In genomic region chr1:151828931-151829330, GRCh38 we compare ENCODE assay signal across 10 cellular contexts. TPM values are rescaled to one million over a fixed set of nuclear protein-coding genes. Genes with fewer than 3 reads are reported as not detected.
DNase-seq lines count a peak whose midpoint lies in the region; ATAC-seq, FAIRE-seq and TF ChIP-seq lines count a peak whose summit lies in the region.
"Had no signal": no experiment of that assay in that cellular context is flagged by ENCODE, and none has a peak within 500 bp of the region (broad histone marks: within the 10 kb centered on the region; RNA-seq: fewer than 3 reads in every experiment).

No MANE protein-coding gene starts in this region.

- ATAC-seq in aorta (ENCODE audit: low FRiP score) = no peak

- no peak overlapping the region for H3K4me3 ChIP-seq in effector memory CD4-positive, alpha-beta T cell (ENCODE audit: insufficient read depth, low read depth, low read length, poor library complexity, severe bottlenecking)
- H3K4me3 ChIP-seq in prostate gland (no peak overlapping the region), aorta (ENCODE audit: low read length in 2 of 2) (no peak overlapping the region)

- H3K9me3 ChIP-seq in effector memory CD4-positive, alpha-beta T cell (ENCODE audit: control insufficient read depth, low read length) = no peaks in the 10 kb centered on the region
- no peaks in the 10 kb centered on the region for H3K9me3 ChIP-seq in prostate gland
- no peaks in the 10 kb centered on the region for H3K9me3 ChIP-seq in aorta (ENCODE audit: control insufficient read depth, low read length)

- FAIRE-seq in RCC 7860 (lab: Jason Lieb, UNC) (no peak), GM12891 (lab: Jason Lieb, UNC) (no peak)

- no peak for TF ChIP-seq CTCF in prostate gland (IDR thresholded peaks at IDR 0.05)

- DNase-seq in SIG-M5 treated with dmso at 0.1 percent for 504 hours (lab: John Stamatoyannopoulos, UW; ENCODE audit: unreplicated experiment) (peak; percentile 66), SIG-M5 (lab: John Stamatoyannopoulos, UW) (no peak), RCC 7860 (ENCODE audit: low spot score) (peak; percentile 7), prostate gland (ENCODE audit: low spot score) (peak; percentile 88), aorta (no peak), GM12891 (ENCODE audit: insufficient read length, low spot score) (no peak)
- peak in 1 of 3 donors; percentile 23 for DNase-seq in effector memory CD4-positive, alpha-beta T cell
- DNase-seq in stimulated activated CD4-positive, alpha-beta T cell treated with anti-CD3 and anti-CD28 coated beads, Interleukin-4, amount 100 ng/mL, for 4 hours = no peak
- DNase-seq: activated CD4-positive, CD25-positive, alpha-beta regulatory T cell treated with anti-CD3 and anti-CD28 coated beads, Interleukin-2, amount 50 U/mL, for 72 hours had no signal

- 5% methylated on average over 10 of the region's 11 CpGs for WGBS in prostate gland
- WGBS in aorta, 2 donors = 3 to 15% methylated on average over 8 to 11 of the region's 11 CpGs

- peak overlapping the region; percentile 66 for H3K27ac ChIP-seq in effector memory CD4-positive, alpha-beta T cell (ENCODE audit: insufficient read depth, low read length, poor library complexity, severe bottlenecking)
- peak overlapping the region; percentile 89 to 90 for H3K27ac ChIP-seq in prostate gland
- H3K27ac ChIP-seq in aorta (ENCODE audit: low read depth in 1 of 2, low read length in 2 of 2) = no peak overlapping the region

- H3K36me3 ChIP-seq in effector memory CD4-positive, alpha-beta T cell (ENCODE audit: control insufficient read depth, insufficient read depth, low read length) = no peaks in the 10 kb centered on the region
- H3K36me3 ChIP-seq in prostate gland (no peaks in the 10 kb centered on the region), aorta (ENCODE audit: control insufficient read depth in 1 of 2, insufficient read depth in 2 of 2, low read length in 1 of 2) (no peaks in the 10 kb centered on the region)

- intact Hi-C loops in prostate gland (cut with DNase I) (no loop called here), aorta (cut with DNase I) (no loop called here)

- peaks cover 78% of the 10 kb centered on the region for H3K4me1 ChIP-seq in effector memory CD4-positive, alpha-beta T cell (ENCODE audit: control insufficient read depth, insufficient read depth, low read length, poor library complexity, severe bottlenecking)
- peaks cover 17% of the 10 kb centered on the region for H3K4me1 ChIP-seq in prostate gland (replicated peaks)
- H3K4me1 ChIP-seq in aorta (ENCODE audit: control insufficient read depth in 1 of 2, insufficient read depth in 2 of 2, low read length in 2 of 2) = no peaks in the 10 kb centered on the region

- TF ChIP-seq POLR2A in prostate gland (IDR thresholded peaks at IDR 0.05) = no peak
- no peak for TF ChIP-seq POLR2A in GM12891 (IDR thresholded peaks at IDR 0.05; ENCODE audit: low read depth, low read length)

- no peaks in the 10 kb centered on the region for H3K27me3 ChIP-seq in effector memory CD4-positive, alpha-beta T cell (replicated peaks; ENCODE audit: control insufficient read depth, insufficient read depth, low read length, poor library complexity, severe bottlenecking)
- no peaks in the 10 kb centered on the region for H3K27me3 ChIP-seq in prostate gland (replicated peaks; ENCODE audit: insufficient read depth)
- no peaks in the 10 kb centered on the region for H3K27me3 ChIP-seq in aorta (ENCODE audit: control insufficient read depth in 1 of 2, insufficient read depth in 2 of 2, low read length in 1 of 2)

TF ChIP-seq in GM12891, 5 proteins besides CTCF, POLR2A, EP300 and RAD21:
- TF ChIP-seq POU2F2 (IDR thresholded peaks at IDR 0.05; ENCODE audit: low read depth, low read length) = no peak
- no peak for TF ChIP-seq TAF1 (IDR thresholded peaks at IDR 0.05; ENCODE audit: low read depth, low read length)
- TF ChIP-seq POLR2AphosphoS5 (IDR thresholded peaks at IDR 0.05; ENCODE audit: low read depth, low read length) = no peak
- TF ChIP-seq SPI1 (IDR thresholded peaks at IDR 0.05; ENCODE audit: low read depth, low read length) = no peak
- TF ChIP-seq PAX5 (IDR thresholded peaks at IDR 0.05; ENCODE audit: insufficient read depth, low read length, severe bottlenecking) = no peak

RNA-seq across cellular contexts. Expression of gene RORC, which starts 2.7 kb away (rescaled TPM):
- total RNA-seq in prostate gland (10 to 100 TPM; 51.8 to 73.2 TPM), aorta (under 1 TPM in 1 of 2 donors, not detected in 1; 0.24 TPM)
- polyA plus RNA-seq in aorta = 1 to 10 TPM in 1 of 2 donors, under 1 TPM in 1; 0.10 to 1.6 TPM
- not detected for polyA plus RNA-seq in GM12891 (2012; ENCODE audit: low read depth, missing spikeins)
- polyA plus RNA-seq: AG04450 had no signal

RNA-seq across cellular contexts. Expression of gene C2CD4D, which starts 10.7 kb away (rescaled TPM):
- total RNA-seq in prostate gland = 1 to 10 TPM; 2.0 to 2.8 TPM
- total RNA-seq in aorta = not detected
- not detected for polyA plus RNA-seq in aorta
- polyA plus RNA-seq in GM12891 (2012; ENCODE audit: low read depth, missing spikeins) = not detected
- polyA plus RNA-seq: AG04450 had no signal

RNA-seq across cellular contexts. Expression of gene LINGO4, which starts 23.7 kb away (rescaled TPM):
- total RNA-seq in prostate gland = 1 to 10 TPM in 1 of 2 donors, under 1 TPM in 1; 0.59 to 2.3 TPM
- total RNA-seq in aorta = not detected
- not detected for polyA plus RNA-seq in aorta
- not detected for polyA plus RNA-seq in GM12891 (2012; ENCODE audit: low read depth, missing spikeins)
- polyA plus RNA-seq: AG04450 had no signal

RNA-seq across cellular contexts. Expression of gene THEM5, which starts 24.6 kb away (rescaled TPM):
- total RNA-seq in prostate gland (not detected), aorta (not detected)
- polyA plus RNA-seq in aorta = not detected
- polyA plus RNA-seq in GM12891 (2012; ENCODE audit: low read depth, missing spikeins) = not detected
- polyA plus RNA-seq: AG04450 had no signal

RNA-seq across cellular contexts. Expression of gene TDRKH, which starts 38.6 kb away (rescaled TPM):
- total RNA-seq in prostate gland = 10 to 100 TPM; 21.1 to 25.0 TPM
- 1 to 10 TPM; 3.7 to 9.1 TPM for total RNA-seq in aorta
- 1 to 10 TPM; 1.5 to 2.5 TPM for polyA plus RNA-seq in aorta
- 2.4 TPM for polyA plus RNA-seq in GM12891 (2012; ENCODE audit: low read depth, missing spikeins)

Comparison
In these comparisons a context has a peak if more than half of its experiments do, and no peak if none do; other contexts are left out.
1. DNase-seq: peak in SIG-M5 treated with dmso at 0.1 percent for 504 hours (single experiment), RCC 7860 (single experiment) and prostate gland (single experiment); none in SIG-M5 (single experiment), aorta (0 of 2), GM12891 (single experiment) and stimulated activated CD4-positive, alpha-beta T cell treated with anti-CD3 and anti-CD28 coated beads, Interleukin-4, amount 100 ng/mL, for 4 hours (0 of 2).
2. H3K27ac ChIP-seq: peak in effector memory CD4-positive, alpha-beta T cell (single experiment) and prostate gland (2 of 2); none in aorta (0 of 2).
3. RNA of gene RORC, which starts 2.7 kb away (total RNA-seq): 51.8 to 73.2 TPM in prostate gland; 0.24 TPM in aorta; every median in the first group is over 10 times any median in the second.